ENCODE assay signal across 9 cellular contexts in the genomic region with DNA sequence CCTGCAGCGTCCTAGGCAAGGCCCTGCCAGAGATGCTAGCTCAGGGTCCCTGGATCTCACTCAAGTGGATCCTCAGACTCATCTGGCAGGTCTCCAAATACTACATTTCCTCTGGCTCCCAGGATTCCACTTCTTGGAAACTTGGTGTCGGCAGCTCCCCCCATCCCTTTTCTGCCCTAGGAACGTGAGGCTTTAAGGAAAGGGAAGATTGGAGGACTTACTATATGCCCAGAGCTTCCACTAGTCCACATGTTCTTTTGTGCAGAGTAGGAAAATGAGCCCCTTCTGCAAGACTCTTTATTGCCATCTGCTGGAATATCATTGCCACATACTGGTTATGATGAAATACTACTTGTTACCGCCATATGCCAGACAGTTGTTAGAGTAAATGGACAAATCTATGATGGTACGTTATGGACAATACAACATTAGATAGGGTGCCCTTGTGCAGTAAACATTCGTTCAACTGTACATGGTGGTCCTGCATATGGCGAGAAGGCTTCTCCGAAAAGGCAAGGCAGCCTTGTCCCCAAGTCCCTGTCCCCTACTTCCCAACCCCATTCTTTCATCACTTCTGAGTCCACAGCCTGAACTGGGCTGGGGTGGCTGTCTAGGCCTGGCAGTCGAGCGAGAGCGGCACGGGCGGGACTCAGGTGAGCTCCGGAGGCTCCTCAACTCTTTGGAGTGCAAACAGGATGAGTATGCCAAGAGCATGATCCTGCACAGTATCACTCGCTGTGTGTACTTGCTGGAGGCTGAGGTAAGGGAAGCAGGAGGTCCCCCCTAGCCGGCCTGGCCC. TPM values are rescaled to one million over a fixed set of nuclear protein-coding genes. Genes with fewer than 3 reads are reported as not detected.
A peak's percentile ranks its signal among the peaks of the same experiment; 100 is the strongest.
DNase-seq lines count a peak whose midpoint lies in the region; ATAC-seq and TF ChIP-seq lines count a peak whose summit lies in the region.
"Had no signal": no experiment of that assay in that cellular context is flagged by ENCODE, and none has a peak within 500 bp of the region (broad histone marks: within the 10 kb centered on the region; RNA-seq: fewer than 3 reads in every experiment).

No MANE protein-coding gene starts in this region.

- H3K27me3 ChIP-seq in Caco-2 (replicated peaks; ENCODE audit: control insufficient read depth, insufficient read depth, low read length) = no peaks in the 10 kb centered on the region
- H3K27me3 ChIP-seq in foreskin keratinocyte = no peaks in the 10 kb centered on the region
- H3K27me3 ChIP-seq: SJSA1 had no signal

- H3K9me3 Mint-ChIP-seq in Caco-2 (ENCODE audit: unreplicated experiment) (no peaks in the 10 kb centered on the region), activated B cell treated with CpG ODN at 0.5 μM for 24 hours (no peaks in the 10 kb centered on the region), progenitor cell of endocrine pancreas (ENCODE audit: low read depth) (no peaks in the 10 kb centered on the region)

- H3K4me3 Mint-ChIP-seq in Caco-2 (ENCODE audit: unreplicated experiment) (no peak overlapping the region), activated B cell treated with CpG ODN at 0.5 μM for 24 hours (no peak overlapping the region), progenitor cell of endocrine pancreas (ENCODE audit: low read depth) (no peak overlapping the region)

- H3K4me3 ChIP-seq in Caco-2 (ENCODE audit: low read depth, low read length) = no peak overlapping the region
- H3K4me3 ChIP-seq: SJSA1 had no signal

- no peaks in the 10 kb centered on the region for H3K27me3 Mint-ChIP-seq in Caco-2 (ENCODE audit: insufficient read depth, unreplicated experiment)
- no peaks in the 10 kb centered on the region for H3K27me3 Mint-ChIP-seq in activated B cell treated with CpG ODN at 0.5 μM for 24 hours
- peaks cover 4% of the 10 kb centered on the region for H3K27me3 Mint-ChIP-seq in progenitor cell of endocrine pancreas

- H3K4me1 Mint-ChIP-seq in Caco-2 (ENCODE audit: low read depth, unreplicated experiment) = peaks cover 8% of the 10 kb centered on the region
- peaks cover 24% of the 10 kb centered on the region for H3K4me1 Mint-ChIP-seq in activated B cell treated with CpG ODN at 0.5 μM for 24 hours
- H3K4me1 Mint-ChIP-seq in progenitor cell of endocrine pancreas (ENCODE audit: low read depth) = peaks cover 11% of the 10 kb centered on the region

- no peak overlapping the region for H3K27ac ChIP-seq in foreskin keratinocyte
- H3K27ac ChIP-seq: SJSA1 had no signal

- TF ChIP-seq CTCF in Caco-2 (IDR thresholded peaks at IDR 0.05; ENCODE audit: insufficient read depth in 1 of 2, low read depth in 1 of 2, low read length in 1 of 2, severe bottlenecking in 1 of 2, unreplicated experiment in 1 of 2) (peak; percentile 65 to 67), activated B cell treated with CpG ODN at 0.5 μM for 24 hours (IDR thresholded peaks at IDR 0.05) (peak; percentile 43), foreskin keratinocyte (conservative IDR thresholded peaks at IDR 0.05) (peak; percentile 95), progenitor cell of endocrine pancreas (IDR thresholded peaks at IDR 0.05; ENCODE audit: unreplicated experiment) (peak; percentile 69)

- intact Hi-C loops in Caco-2 (cut with micrococcal nuclease; ENCODE audit: unreplicated experiment) = loop anchor here (10.0 kb wide), 1 partner anchor 443 kb away; a partner anchor contains a TSS
- intact Hi-C loops in activated B cell treated with CpG ODN at 0.5 μM for 24 hours (cut with micrococcal nuclease) = loop anchor here (1.0 to 5.0 kb wide), 5 partner anchors 135 to 443 kb away; a partner anchor contains a TSS

- no peaks in the 10 kb centered on the region for H3K36me3 ChIP-seq in Caco-2 (ENCODE audit: control insufficient read depth, insufficient read depth, low read length)
- H3K36me3 ChIP-seq: SJSA1 had no signal

- H3K4me1 ChIP-seq in Caco-2 = peaks cover 18% of the 10 kb centered on the region
- H3K4me1 ChIP-seq in foreskin keratinocyte = peaks cover 7% of the 10 kb centered on the region
- H3K4me1 ChIP-seq: SJSA1 had no signal

- peak; percentile 46 for ATAC-seq in HG02623 (IDR thresholded peaks at IDR 0.05; ENCODE audit: unreplicated experiment)
- peak; percentile 75 for ATAC-seq in activated B cell treated with CpG ODN at 0.5 μM for 24 hours (ENCODE audit: low read depth)
- peak; percentile 53 for ATAC-seq in foreskin keratinocyte
- no peak for ATAC-seq in HG02571 (IDR thresholded peaks at IDR 0.05; ENCODE audit: unreplicated experiment)

- peak in 1 of 2 experiments; percentile 54 for DNase-seq in Caco-2
- DNase-seq in NCI-H345 treated with DMSO at 0.1 percent for 48 hours (lab: John Stamatoyannopoulos, UW; ENCODE audit: unreplicated experiment) = peak; percentile 53
- DNase-seq in activated B cell treated with CpG ODN at 0.5 μM for 24 hours = no peak
- DNase-seq in foreskin keratinocyte = peak in 1 of 2 donors; percentile 63
- no peak for DNase-seq in progenitor cell of endocrine pancreas (ENCODE audit: low spot score, unreplicated experiment)
- no peak for DNase-seq in stimulated activated CD4-positive, alpha-beta T cell treated with anti-CD3 and anti-CD28 coated beads, Interleukin-4, amount 100 ng/mL, for 1 hour

- H3K27ac Mint-ChIP-seq in Caco-2 (ENCODE audit: unreplicated experiment) = no peak overlapping the region
- H3K27ac Mint-ChIP-seq in activated B cell treated with CpG ODN at 0.5 μM for 24 hours = peak overlapping the region; percentile 63
- peak overlapping the region; percentile 70 for H3K27ac Mint-ChIP-seq in progenitor cell of endocrine pancreas

- POLR2A ChIA-PET in Caco-2 (lab: Charles Lee) (no interaction called here), activated B cell treated with CpG ODN at 0.5 μM for 24 hours (lab: Charles Lee) (no interaction called here)

- no peaks in the 10 kb centered on the region for H3K9me3 ChIP-seq in Caco-2
- H3K9me3 ChIP-seq: SJSA1 had no signal

- CTCF ChIA-PET in Caco-2 (lab: Charles Lee) (interaction anchor here (0.6 to 2.1 kb wide), 12 partner anchors 10 to 288 kb away, joined by 3 to 31 read pairs (median 4); no protein-coding TSS in a partner anchor), activated B cell treated with CpG ODN at 0.5 μM for 24 hours (lab: Charles Lee) (interaction anchor here (0.7 to 5.8 kb wide), 22 partner anchors 10 to 440 kb away, joined by 3 to 177 read pairs (median 6); a partner anchor contains a TSS)

- BruUV-seq in Caco-2 (replicated peaks; lab: Mats Ljungman, UMichigan) = no TSS peak

- H3K36me3 Mint-ChIP-seq in Caco-2 (ENCODE audit: insufficient read depth, unreplicated experiment) = no peaks in the 10 kb centered on the region
- H3K36me3 Mint-ChIP-seq in activated B cell treated with CpG ODN at 0.5 μM for 24 hours (ENCODE audit: low read depth) = no peaks in the 10 kb centered on the region
- H3K36me3 Mint-ChIP-seq in progenitor cell of endocrine pancreas (ENCODE audit: insufficient read depth) = no peaks in the 10 kb centered on the region

RNA-seq across cellular contexts. Expression of a gene that starts 0.8 kb away (rescaled TPM):
- not detected in 2 replicates for total RNA-seq in Caco-2 (2022)
- 0.89 and 1.1 TPM in 2 replicates for total RNA-seq in activated B cell treated with CpG ODN at 0.5 μM for 24 hours
- 0.14 and 0.27 TPM in 2 replicates for total RNA-seq in foreskin keratinocyte
- polyA plus RNA-seq in foreskin keratinocyte = 0.15 and 0.23 TPM in 2 replicates
- 0.36 and 0.98 TPM in 2 replicates for total RNA-seq in progenitor cell of endocrine pancreas
- total RNA-seq: SJSA1 had no signal

RNA-seq across cellular contexts. Expression of a gene that starts 38.8 kb away (rescaled TPM):
- total RNA-seq in Caco-2 (2022) (1.3 and 2.0 TPM in 2 replicates), activated B cell treated with CpG ODN at 0.5 μM for 24 hours (not detected in 2 replicates), foreskin keratinocyte (not detected in 2 replicates), progenitor cell of endocrine pancreas (not detected in 2 replicates)
- not detected in 2 replicates for polyA plus RNA-seq in foreskin keratinocyte
- total RNA-seq: SJSA1 had no signal

RNA-seq across cellular contexts. Expression of a gene that starts 43.2 kb away (rescaled TPM):
- not detected in 2 replicates for total RNA-seq in Caco-2 (2022)
- total RNA-seq in activated B cell treated with CpG ODN at 0.5 μM for 24 hours = not detected in 2 replicates
- total RNA-seq in foreskin keratinocyte = not detected in 2 replicates
- not detected in 2 replicates for polyA plus RNA-seq in foreskin keratinocyte
- total RNA-seq in progenitor cell of endocrine pancreas = not detected in 2 replicates
- total RNA-seq: SJSA1 had no signal

RNA-seq across cellular contexts. Expression of a gene that starts 48.9 kb away (rescaled TPM):
- total RNA-seq in Caco-2 (2022) (16.5 and 20.1 TPM in 2 replicates), activated B cell treated with CpG ODN at 0.5 μM for 24 hours (17.1 TPM in 2 replicates), foreskin keratinocyte (42.2 and 59.4 TPM in 2 replicates), progenitor cell of endocrine pancreas (5.9 and 6.9 TPM in 2 replicates)
- 28.1 and 41.8 TPM in 2 replicates for polyA plus RNA-seq in foreskin keratinocyte

RNA-seq across cellular contexts. Expression of a gene that starts 59.5 kb away (rescaled TPM):
- not detected in 2 replicates for total RNA-seq in Caco-2 (2022)
- total RNA-seq in activated B cell treated with CpG ODN at 0.5 μM for 24 hours = not detected in 2 replicates
- total RNA-seq in foreskin keratinocyte = not detected in 2 replicates
- polyA plus RNA-seq in foreskin keratinocyte = not detected in 2 replicates
- total RNA-seq in progenitor cell of endocrine pancreas = 0.87 and 1.7 TPM in 2 replicates
- total RNA-seq: SJSA1 had no signal

Comparison
In these comparisons a context has a peak if more than half of its experiments do, and no peak if none do; other contexts are left out.
1. CTCF ChIP-seq: peak in every context shown above with its lines; median percentile 95 in foreskin keratinocyte; 69 in progenitor cell of endocrine pancreas; 66 in Caco-2; 43 in activated B cell treated with CpG ODN at 0.5 μM for 24 hours.